25 cellular contexts compared by ENCODE assay signal in the genomic region with DNA sequence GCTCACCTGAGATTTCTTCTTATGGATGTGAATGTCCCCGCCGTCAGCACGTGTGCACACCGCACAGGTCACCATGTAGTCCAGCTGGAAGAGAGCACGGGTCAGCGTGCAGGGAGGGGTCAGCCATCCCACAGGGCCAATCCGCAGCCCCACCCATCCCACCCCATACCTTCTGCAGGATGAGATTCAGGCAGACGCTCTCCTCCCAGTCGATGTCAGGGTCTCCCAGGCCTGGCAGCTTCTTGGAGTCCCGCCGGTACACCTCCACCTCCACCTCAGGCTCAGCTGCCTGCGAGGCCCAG.
"Had no signal": no experiment of that assay in that cellular context is flagged by ENCODE, and none has a peak within 500 bp of the region (broad histone marks: within the 10 kb centered on the region; RNA-seq: fewer than 3 reads in every experiment).

No MANE protein-coding gene starts in this region.

- H3K4me3 Mint-ChIP-seq: activated CD4-positive, alpha-beta memory T cell treated with anti-CD3 and anti-CD28 coated beads for 36 hours; activated CD4-positive, alpha-beta T cell treated with anti-CD3 and anti-CD28 coated beads, Interleukin-2, amount 10 ng/mL, durations not matched to agents 24 days and 14 days; activated naive CD8-positive, alpha-beta T cell treated with anti-CD3 and anti-CD28 coated beads, Interleukin-2, amount 50 U/mL, for 24 hours; activated T-cell treated with anti-CD3 and anti-CD28 coated beads, Interleukin-2, amount 50 U/mL, for 72 hours; T-helper 1 cell treated with Interleukin-12 subunit alpha and Interleukin-12 subunit beta and Interleukin-4 antibody, amounts not matched to agents 30 μg/mL and 1 μg/mL, for 36 hours; WTC11 had no signal

- DNase-seq: activated CD4-positive, alpha-beta memory T cell treated with anti-CD3 and anti-CD28 coated beads for 36 hours; activated CD4-positive, alpha-beta T cell treated with anti-CD3 and anti-CD28 coated beads, Interleukin-2, amount 10 ng/mL, durations not matched to agents 24 days and 14 days; activated CD4-positive, CD25-positive, alpha-beta regulatory T cell treated with anti-CD3 and anti-CD28 coated beads, Interleukin-2, amount 50 U/mL, for 72 hours; activated CD8-positive, alpha-beta memory T cell treated with anti-CD3 and anti-CD28 coated beads, Interleukin-2, amount 50 U/mL, for 4 hours; activated naive CD4-positive, alpha-beta T cell treated with Interleukin-2 at 50 U/mL for 16 hours; activated naive CD8-positive, alpha-beta T cell treated with anti-CD3 and anti-CD28 coated beads, Interleukin-2, amount 50 U/mL, for 24 hours; activated T-cell treated with anti-CD3 and anti-CD28 coated beads, Interleukin-2, amount 50 U/mL, for 72 hours; amniotic stem cell; brain microvascular endothelial cell; cerebellar nuclear complex; NCI-H1048; NCI-H146; NCI-H187 treated with DMSO at 0.1 percent for 48 hours; NCI-H2081 treated with DMSO at 0.1 percent for 48 hours; NCI-H446; NCI-H524; NCI-H748 treated with DMSO at 0.1 percent for 48 hours; SHP77; T-helper 9 cell had no signal

- H3K9me3 Mint-ChIP-seq: activated CD4-positive, alpha-beta memory T cell treated with anti-CD3 and anti-CD28 coated beads for 36 hours; activated CD4-positive, alpha-beta T cell treated with anti-CD3 and anti-CD28 coated beads, Interleukin-2, amount 10 ng/mL, durations not matched to agents 24 days and 14 days; activated naive CD4-positive, alpha-beta T cell treated with anti-CD3 and anti-CD28 coated beads, Interleukin-2, amount 50 U/mL, for 72 hours; activated naive CD8-positive, alpha-beta T cell treated with anti-CD3 and anti-CD28 coated beads, Interleukin-2, amount 50 U/mL, for 24 hours; activated T-cell treated with anti-CD3 and anti-CD28 coated beads, Interleukin-2, amount 50 U/mL, for 72 hours; T-helper 1 cell treated with Interleukin-12 subunit alpha and Interleukin-12 subunit beta and Interleukin-4 antibody, amounts not matched to agents 30 μg/mL and 1 μg/mL, for 36 hours; WTC11 had no signal

- H3K27me3 ChIP-seq: brain microvascular endothelial cell, cardiac muscle cell, Peyer's patch had no signal

- H3K27ac ChIP-seq: brain microvascular endothelial cell, cardiac muscle cell, Peyer's patch had no signal

- H3K4me3 ChIP-seq: cardiac muscle cell, K562, Peyer's patch had no signal

- H3K27ac Mint-ChIP-seq: activated CD4-positive, alpha-beta memory T cell treated with anti-CD3 and anti-CD28 coated beads for 36 hours; activated CD4-positive, alpha-beta T cell treated with anti-CD3 and anti-CD28 coated beads, Interleukin-2, amount 10 ng/mL, durations not matched to agents 24 days and 14 days; activated naive CD8-positive, alpha-beta T cell treated with anti-CD3 and anti-CD28 coated beads, Interleukin-2, amount 50 U/mL, for 24 hours; activated T-cell treated with anti-CD3 and anti-CD28 coated beads, Interleukin-2, amount 50 U/mL, for 72 hours; T-helper 1 cell treated with Interleukin-12 subunit alpha and Interleukin-12 subunit beta and Interleukin-4 antibody, amounts not matched to agents 30 μg/mL and 1 μg/mL, for 36 hours; WTC11 had no signal

- ATAC-seq: activated naive CD4-positive, alpha-beta T cell treated with anti-CD3 and anti-CD28 coated beads, Interleukin-2, amount 50 U/mL, for 72 hours; activated naive CD8-positive, alpha-beta T cell treated with anti-CD3 and anti-CD28 coated beads, Interleukin-2, amount 50 U/mL, for 24 hours; activated T-cell treated with anti-CD3 and anti-CD28 coated beads, Interleukin-2, amount 50 U/mL, for 72 hours; K562; WTC11 had no signal

- H3K27me3 Mint-ChIP-seq: activated CD4-positive, alpha-beta memory T cell treated with anti-CD3 and anti-CD28 coated beads for 36 hours; activated CD4-positive, alpha-beta T cell treated with anti-CD3 and anti-CD28 coated beads, Interleukin-2, amount 10 ng/mL, durations not matched to agents 24 days and 14 days; activated naive CD8-positive, alpha-beta T cell treated with anti-CD3 and anti-CD28 coated beads, Interleukin-2, amount 50 U/mL, for 24 hours had no signal

- H3K9me3 ChIP-seq: Peyer's patch had no signal

- H3K36me3 Mint-ChIP-seq: activated naive CD4-positive, alpha-beta T cell treated with anti-CD3 and anti-CD28 coated beads, Interleukin-2, amount 50 U/mL, for 72 hours; WTC11 had no signal

- H3K36me3 ChIP-seq: cardiac muscle cell had no signal
